Comparison of ENCODE assay signal across 8 cellular contexts in genomic region chr5:132497488-132497997, GRCh38. TPM values are rescaled to one million over a fixed set of nuclear protein-coding genes. Genes with fewer than 3 reads are reported as not detected.
DNase-seq lines count a peak whose midpoint lies in the region; ATAC-seq, FAIRE-seq and TF ChIP-seq lines count a peak whose summit lies in the region.

No MANE protein-coding gene starts in this region.

- H3K27ac Mint-ChIP-seq in activated T-helper 1 cell treated with anti-CD3 and anti-CD28 coated beads, Interleukin-12 subunit alpha, Interleukin-12 subunit beta, Interleukin-2, Interleukin-4 antibody, amounts not matched to agents 30 ng/mL and 10 ng/mL and 1 ng/mL, durations not matched to agents 14 hours and 24 hours and 36 hours: peak overlapping the region; percentile 82

- peak overlapping the region; percentile 66 to 97 (median 96) for H3K27ac ChIP-seq in pancreas

- peak overlapping the region; percentile 93 for H3K4me3 Mint-ChIP-seq in activated T-helper 1 cell treated with anti-CD3 and anti-CD28 coated beads, Interleukin-12 subunit alpha, Interleukin-12 subunit beta, Interleukin-2, Interleukin-4 antibody, amounts not matched to agents 30 ng/mL and 10 ng/mL and 1 ng/mL, durations not matched to agents 14 hours and 24 hours and 36 hours

- in situ Hi-C loops in HAP-1 (cut with MboI; ENCODE audit: low sequenced_read_pairs): loop anchor here (5.0 kb wide), 1 partner anchor 85 kb away; no protein-coding TSS in a partner anchor

- TF ChIP-seq POLR2A in GM18505 (IDR thresholded peaks at IDR 0.05; ENCODE audit: borderline replicate concordance, extremely low read depth, insufficient read depth, insufficient read length): no peak

- no peak for TF ChIP-seq CTCF in pancreas (IDR thresholded peaks at IDR 0.05)

- FAIRE-seq in A204.1 (lab: Jason Lieb, UNC): peak; percentile 81
- no peak for FAIRE-seq in pancreas (lab: Jason Lieb, UNC)

- ATAC-seq in Right ventricle myocardium inferior (peak; percentile 32), pancreas (peak; percentile 5 to 17 (median 10)), GM18505 (IDR thresholded peaks at IDR 0.05; ENCODE audit: unreplicated experiment) (no peak)

- intact Hi-C loops in activated T-helper 1 cell treated with anti-CD3 and anti-CD28 coated beads, Interleukin-12 subunit alpha, Interleukin-12 subunit beta, Interleukin-2, Interleukin-4 antibody, amounts not matched to agents 30 ng/mL and 10 ng/mL and 1 ng/mL, durations not matched to agents 14 hours and 24 hours and 36 hours (cut with micrococcal nuclease): loop anchor here (5.0 kb wide), 4 partner anchors 315 to 555 kb away; partner anchors contain the start of genes GDF9, HSPA4 and UQCRQ
- intact Hi-C loops in Right ventricle myocardium inferior (cut with DNase I) (loop anchor here (10.0 kb wide), 1 partner anchor 203 kb away; the partner anchor contains the start of gene SLC22A4), pancreas (cut with DNase I) (no loop called here)

- no peaks in the 10 kb centered on the region for H3K9me3 Mint-ChIP-seq in activated T-helper 1 cell treated with anti-CD3 and anti-CD28 coated beads, Interleukin-12 subunit alpha, Interleukin-12 subunit beta, Interleukin-2, Interleukin-4 antibody, amounts not matched to agents 30 ng/mL and 10 ng/mL and 1 ng/mL, durations not matched to agents 14 hours and 24 hours and 36 hours

- no peaks in the 10 kb centered on the region for H3K36me3 ChIP-seq in HAP-1 (replicated peaks)
- H3K36me3 ChIP-seq in pancreas: no peaks in the 10 kb centered on the region

- H3K4me3 ChIP-seq in HAP-1 (peak overlapping the region; percentile 53), pancreas (peak overlapping the region in 3 of 4 donors; percentile 53 to 82 (median 65))

- H3K9me3 ChIP-seq in HAP-1 (no peaks in the 10 kb centered on the region), pancreas (no peaks in the 10 kb centered on the region)

- WGBS in pancreas, 2 donors: 22 to 25% methylated on average over 6 of the region's 6 CpGs

- DNase-seq in HAP-1 (ENCODE audit: low spot score in 2 of 2): peak in 1 of 2 experiments; percentile 35
- no peak for DNase-seq in activated T-helper 1 cell treated with anti-CD3 and anti-CD28 coated beads, Interleukin-12 subunit alpha, Interleukin-12 subunit beta, Interleukin-2, Interleukin-4 antibody, amounts not matched to agents 30 ng/mL and 10 ng/mL and 1 ng/mL, durations not matched to agents 14 hours and 24 hours and 36 hours (ENCODE audit: low spot score)
- no peak for DNase-seq in Right ventricle myocardium inferior (ENCODE audit: missing footprints)
- peak in 5 of 6 donors; percentile 65 to 82 (median 69) for DNase-seq in pancreas
- DNase-seq in NCI-H1417 (lab: John Stamatoyannopoulos, UW): no peak
- DNase-seq in NCI-H1092 (lab: John Stamatoyannopoulos, UW): no peak

- peaks cover 74% of the 10 kb centered on the region for H3K4me1 Mint-ChIP-seq in activated T-helper 1 cell treated with anti-CD3 and anti-CD28 coated beads, Interleukin-12 subunit alpha, Interleukin-12 subunit beta, Interleukin-2, Interleukin-4 antibody, amounts not matched to agents 30 ng/mL and 10 ng/mL and 1 ng/mL, durations not matched to agents 14 hours and 24 hours and 36 hours (ENCODE audit: low read depth)

- peaks cover 1% of the 10 kb centered on the region for H3K27me3 Mint-ChIP-seq in activated T-helper 1 cell treated with anti-CD3 and anti-CD28 coated beads, Interleukin-12 subunit alpha, Interleukin-12 subunit beta, Interleukin-2, Interleukin-4 antibody, amounts not matched to agents 30 ng/mL and 10 ng/mL and 1 ng/mL, durations not matched to agents 14 hours and 24 hours and 36 hours (ENCODE audit: insufficient read depth)

- peaks cover 6% of the 10 kb centered on the region for H3K4me1 ChIP-seq in HAP-1
- peaks cover 12 to 59% (median 22%) of the 10 kb centered on the region in 3 donors for H3K4me1 ChIP-seq in pancreas

- H3K27me3 ChIP-seq in HAP-1 (ENCODE audit: low read depth) (no peaks in the 10 kb centered on the region), pancreas (no peaks in the 10 kb centered on the region)

- H3K36me3 Mint-ChIP-seq in activated T-helper 1 cell treated with anti-CD3 and anti-CD28 coated beads, Interleukin-12 subunit alpha, Interleukin-12 subunit beta, Interleukin-2, Interleukin-4 antibody, amounts not matched to agents 30 ng/mL and 10 ng/mL and 1 ng/mL, durations not matched to agents 14 hours and 24 hours and 36 hours (ENCODE audit: low read depth): no peaks in the 10 kb centered on the region

RNA-seq across cellular contexts. Expression of gene IRF1, which starts 7.0 kb away (rescaled TPM):
- total RNA-seq in activated T-helper 1 cell treated with anti-CD3 and anti-CD28 coated beads, Interleukin-12 subunit alpha, Interleukin-12 subunit beta, Interleukin-2, Interleukin-4 antibody, amounts not matched to agents 30 ng/mL and 10 ng/mL and 1 ng/mL, durations not matched to agents 14 hours and 24 hours and 36 hours: 190 and 198 TPM in 2 replicates
- total RNA-seq in Right ventricle myocardium inferior (12.7 TPM), pancreas (10 to 100 TPM in 4 of 6 donors, 1 to 10 TPM in 2; 7.0 to 28.0 (median 11.1) TPM)
- polyA plus RNA-seq in pancreas: 10 to 100 TPM in 1 of 2 donors, 1 to 10 TPM in 1; 8.5 to 30.8 TPM

RNA-seq across cellular contexts. Expression of gene IL5, which starts 45.8 kb away (rescaled TPM):
- total RNA-seq in activated T-helper 1 cell treated with anti-CD3 and anti-CD28 coated beads, Interleukin-12 subunit alpha, Interleukin-12 subunit beta, Interleukin-2, Interleukin-4 antibody, amounts not matched to agents 30 ng/mL and 10 ng/mL and 1 ng/mL, durations not matched to agents 14 hours and 24 hours and 36 hours: 1.5 and 2.2 TPM in 2 replicates
- not detected for total RNA-seq in Right ventricle myocardium inferior
- not detected for total RNA-seq in pancreas
- not detected for polyA plus RNA-seq in pancreas

RNA-seq across cellular contexts. Expression of gene RAD50, which starts 59.2 kb away (rescaled TPM):
- 30.9 and 33.0 TPM in 2 replicates for total RNA-seq in activated T-helper 1 cell treated with anti-CD3 and anti-CD28 coated beads, Interleukin-12 subunit alpha, Interleukin-12 subunit beta, Interleukin-2, Interleukin-4 antibody, amounts not matched to agents 30 ng/mL and 10 ng/mL and 1 ng/mL, durations not matched to agents 14 hours and 24 hours and 36 hours
- 31.4 TPM for total RNA-seq in Right ventricle myocardium inferior
- 10 to 100 TPM; 11.3 to 21.1 (median 17.1) TPM for total RNA-seq in pancreas
- 1 to 10 TPM; 5.9 to 7.8 TPM for polyA plus RNA-seq in pancreas

Comparison
In these comparisons a context has a peak if more than half of its experiments do, and no peak if none do; other contexts are left out.
1. DNase-seq: peak in pancreas (5 of 6); none in activated T-helper 1 cell treated with anti-CD3 and anti-CD28 coated beads, Interleukin-12 subunit alpha, Interleukin-12 subunit beta, Interleukin-2, Interleukin-4 antibody, amounts not matched to agents 30 ng/mL and 10 ng/mL and 1 ng/mL, durations not matched to agents 14 hours and 24 hours and 36 hours (single experiment), Right ventricle myocardium inferior (single experiment), NCI-H1417 (0 of 3) and NCI-H1092 (single experiment).
2. intact Hi-C loops: an anchor here in activated T-helper 1 cell treated with anti-CD3 and anti-CD28 coated beads, Interleukin-12 subunit alpha, Interleukin-12 subunit beta, Interleukin-2, Interleukin-4 antibody, amounts not matched to agents 30 ng/mL and 10 ng/mL and 1 ng/mL, durations not matched to agents 14 hours and 24 hours and 36 hours (5.0 kb wide) and Right ventricle myocardium inferior (10.0 kb wide); none called in pancreas.